Comparison of ENCODE assay signal across 34 cellular contexts in genomic region chr7:105477908-105478307, GRCh38. TPM values are rescaled to one million over a fixed set of nuclear protein-coding genes. Genes with fewer than 3 reads are reported as not detected.
DNase-seq lines count a peak whose midpoint lies in the region; ATAC-seq, FAIRE-seq and TF ChIP-seq lines count a peak whose summit lies in the region.
"Had no signal": no experiment of that assay in that cellular context is flagged by ENCODE, and none has a peak within 500 bp of the region (broad histone marks: within the 10 kb centered on the region; RNA-seq: fewer than 3 reads in every experiment).

No MANE protein-coding gene starts in this region.

- DNase-seq in WTC11 (ENCODE audit: low spot score): no peak
- DNase-seq in K562 (ENCODE audit: extremely low read depth in 1 of 4, low spot score in 3 of 4): no peak
- no peak for DNase-seq in CD8-positive, alpha-beta memory T cell
- DNase-seq in activated T-cell treated with anti-CD3 and anti-CD28 coated beads for 4 hours: no peak
- DNase-seq in medulla oblongata (ENCODE audit: extremely low spot score): no peak
- DNase-seq: 8988T; ACHN; AML-193; BE2C; C1 segment of cervical spinal cord; Caco-2; Calu3; CD4-positive, alpha-beta memory T cell; CD4-positive, alpha-beta T cell; CD4-positive, CD25-positive, alpha-beta regulatory T cell; CD8-positive, alpha-beta T cell; COR-L47; DMS 273 treated with DMSO at 0.1 percent for 48 hours; DMS153; DMS53; DMS79; DMS79 treated with DMSO at 0.1 percent for 48 hours; DND-41; EL had no signal

- H2AFZ ChIP-seq in K562 (ENCODE audit: low read depth, low read length): no peak overlapping the region

- peaks cover 63% of the 10 kb centered on the region for H3K36me3 Mint-ChIP-seq in WTC11
- H3K36me3 Mint-ChIP-seq in CD8-positive, alpha-beta memory T cell: peaks cover 3 to 17% (median 8%) of the 10 kb centered on the region in 3 donors

- H3K27ac Mint-ChIP-seq in WTC11: no peak overlapping the region
- no peak overlapping the region for H3K27ac Mint-ChIP-seq in CD8-positive, alpha-beta memory T cell
- H3K27ac Mint-ChIP-seq: B cell; CD14-positive monocyte; CD4-positive, alpha-beta memory T cell; CD4-positive, alpha-beta T cell; CD8-positive, alpha-beta T cell had no signal

- no peak for TF ChIP-seq EP300 in K562 (IDR thresholded peaks at IDR 0.05; ENCODE audit: low read length)

- BruUV-seq in K562 (replicated peaks; lab: Mats Ljungman, UMichigan): no TSS peak

- H3K27ac ChIP-seq in HEK293 (ENCODE audit: extremely low read depth, low read depth, low read length) (no peak overlapping the region), K562 (ENCODE audit: extremely low read depth, low read depth, low read length) (no peak overlapping the region)
- no peak overlapping the region for H3K27ac ChIP-seq in CD8-positive, alpha-beta memory T cell (ENCODE audit: low read depth, low read length)
- H3K27ac ChIP-seq: 22Rv1; A549; BLaER1; BLaER1 treated with 17β-estradiol and CSF1 and Interleukin-3, amounts not matched to agents 10 nM and 100 nM; C4-2B had no signal

- peaks cover 5% of the 10 kb centered on the region for H3K9me3 Mint-ChIP-seq in WTC11
- no peaks in the 10 kb centered on the region for H3K9me3 Mint-ChIP-seq in CD8-positive, alpha-beta memory T cell
- H3K9me3 Mint-ChIP-seq: CD4-positive, alpha-beta memory T cell; CD4-positive, alpha-beta T cell; CD4-positive, CD25-positive, alpha-beta regulatory T cell; CD8-positive, alpha-beta T cell had no signal

- no peaks in the 10 kb centered on the region for H3K27me3 Mint-ChIP-seq in WTC11 (ENCODE audit: low read depth)
- H3K27me3 Mint-ChIP-seq in CD8-positive, alpha-beta memory T cell: no peaks in the 10 kb centered on the region
- H3K27me3 Mint-ChIP-seq: B cell; CD4-positive, alpha-beta memory T cell; CD4-positive, alpha-beta T cell; CD4-positive, CD25-positive, alpha-beta regulatory T cell had no signal

- H3K4me3 ChIP-seq in HEK293 (ENCODE audit: low read depth, low read length): no peak overlapping the region
- no peak overlapping the region for H3K4me3 ChIP-seq in K562
- no peak overlapping the region for H3K4me3 ChIP-seq in CD8-positive, alpha-beta memory T cell (ENCODE audit: low read length)
- H3K4me3 ChIP-seq: A549; BLaER1; BLaER1 treated with 17β-estradiol and CSF1 and Interleukin-3, amounts not matched to agents 10 nM and 100 nM had no signal

- 91% methylated on average over 2 of the region's 2 CpGs for WGBS in K562 (ENCODE audit: insufficient coverage, low coverage, missing lambda C conversion rate)

- CTCF ChIA-PET in HEK293 (lab: Yijun Ruan, JAX): no interaction called here
- CTCF ChIA-PET in WTC11 (lab: Charles Lee): no interaction called here
- CTCF ChIA-PET in K562 (lab: Yijun Ruan, JAX; ENCODE audit: low intra/inter-chr PET ratio): no interaction called here
- CTCF ChIA-PET in CD8-positive, alpha-beta memory T cell (lab: Charles Lee): no interaction called here

- TF ChIP-seq CTCF in HEK293 (tag by site-specific recombination; IDR thresholded peaks at IDR 0.05) (no peak), WTC11 (IDR thresholded peaks at IDR 0.05) (no peak), K562 (IDR thresholded peaks at IDR 0.05 in 2 of 3, conservative IDR thresholded peaks at IDR 0.05 in 1 of 3; ENCODE audit: insufficient read depth in 2 of 3, low read depth in 1 of 3, low read length in 3 of 3) (no peak; a peak in 1 of 6 replicates)

- TF ChIP-seq POLR2A in K562 (conservative IDR thresholded peaks at IDR 0.05): no peak

- no peaks in the 10 kb centered on the region for H3K27me3 ChIP-seq in K562 (ENCODE audit: control insufficient read depth in 2 of 2, insufficient read depth in 2 of 2, low read length in 2 of 2)
- no peaks in the 10 kb centered on the region for H3K27me3 ChIP-seq in CD8-positive, alpha-beta memory T cell (ENCODE audit: insufficient read depth, low read length, poor library complexity, severe bottlenecking)
- H3K27me3 ChIP-seq: BE2C; BLaER1; BLaER1 treated with 17β-estradiol and CSF1 and Interleukin-3, amounts not matched to agents 10 nM and 100 nM had no signal

- intact Hi-C loops in K562 (cut with micrococcal nuclease): no loop called here

- ATAC-seq in WTC11 (no peak), K562 (no peak)
- ATAC-seq: A549; CD8-positive, alpha-beta T cell had no signal

- no peak overlapping the region for H3K9ac ChIP-seq in K562 (ENCODE audit: insufficient read depth in 1 of 2, low read depth in 2 of 2, low read length in 2 of 2)
- H3K9ac ChIP-seq: BLaER1; BLaER1 treated with 17β-estradiol and CSF1 and Interleukin-3, amounts not matched to agents 10 nM and 100 nM had no signal

- H3K4me1 ChIP-seq in HEK293 (ENCODE audit: control insufficient read depth, insufficient read depth, low read length) (no peaks in the 10 kb centered on the region), K562 (replicated peaks in 1 of 2; ENCODE audit: control insufficient read depth in 2 of 2, insufficient read depth in 2 of 2, low read length in 2 of 2) (no peaks in the 10 kb centered on the region)
- H3K4me1 ChIP-seq in CD8-positive, alpha-beta memory T cell (ENCODE audit: insufficient read depth, low read length): no peaks in the 10 kb centered on the region
- H3K4me1 ChIP-seq: A549; BE2C; BLaER1; BLaER1 treated with 17β-estradiol and CSF1 and Interleukin-3, amounts not matched to agents 10 nM and 100 nM; Caco-2 had no signal

- H3K9me1 ChIP-seq in K562 (ENCODE audit: control insufficient read depth, insufficient read depth, low read length): no peaks in the 10 kb centered on the region

- no peaks in the 10 kb centered on the region for H3K9me3 ChIP-seq in HEK293 (ENCODE audit: control insufficient read depth, insufficient read depth, low read depth, low read length)
- no peaks in the 10 kb centered on the region for H3K9me3 ChIP-seq in K562 (replicated peaks; ENCODE audit: control insufficient read depth, insufficient read depth, low read depth, low read length)
- H3K9me3 ChIP-seq in CD8-positive, alpha-beta memory T cell (ENCODE audit: low read length): no peaks in the 10 kb centered on the region
- H3K9me3 ChIP-seq: A549; BE2C; BLaER1; BLaER1 treated with 17β-estradiol and CSF1 and Interleukin-3, amounts not matched to agents 10 nM and 100 nM; Caco-2 had no signal

- no peak for TF ChIP-seq RAD21 in K562 (CRISPR knock-in tag; conservative IDR thresholded peaks at IDR 0.05 in 1 of 2, IDR thresholded peaks at IDR 0.05 in 1 of 2)

- H3K36me3 ChIP-seq in HEK293 (ENCODE audit: control insufficient read depth in 2 of 2, insufficient read depth in 1 of 2, low read length in 2 of 2): peaks cover 19 to 23% of the 10 kb centered on the region in 2 experiments
- peaks cover 73% of the 10 kb centered on the region for H3K36me3 ChIP-seq in K562 (ENCODE audit: control insufficient read depth, insufficient read depth, low read length)
- no peaks in the 10 kb centered on the region for H3K36me3 ChIP-seq in CD8-positive, alpha-beta memory T cell (ENCODE audit: insufficient read depth, low read length)

- H3K4me2 ChIP-seq in K562 (ENCODE audit: insufficient read depth, low read length): no peak overlapping the region
- H3K4me2 ChIP-seq: A549; BLaER1; BLaER1 treated with 17β-estradiol and CSF1 and Interleukin-3, amounts not matched to agents 10 nM and 100 nM had no signal

- POLR2A ChIA-PET in HEK293 (lab: Yijun Ruan, JAX) (no interaction called here), WTC11 (lab: Charles Lee) (no interaction called here), K562 (lab: Yijun Ruan, JAX) (interaction anchor here (1.0 kb wide), 1 partner anchor 10 kb away, joined by 3 read pairs; no protein-coding TSS in a partner anchor)
- POLR2A ChIA-PET in CD8-positive, alpha-beta memory T cell (lab: Charles Lee): no interaction called here

- FAIRE-seq in K562 (lab: Jason Lieb, UNC): no peak
- FAIRE-seq: A204.1, A549, D721Med had no signal

- H3K4me3 Mint-ChIP-seq in WTC11: no peak overlapping the region
- no peak overlapping the region for H3K4me3 Mint-ChIP-seq in CD8-positive, alpha-beta memory T cell
- H3K4me3 Mint-ChIP-seq: B cell; CD14-positive monocyte; CD4-positive, alpha-beta memory T cell; CD4-positive, alpha-beta T cell; CD4-positive, CD25-positive, alpha-beta regulatory T cell; CD8-positive, alpha-beta T cell had no signal

- H4K20me1 ChIP-seq in K562 (replicated peaks; ENCODE audit: control insufficient read depth, insufficient read depth, low read length): no peaks in the 10 kb centered on the region
- H4K20me1 ChIP-seq: BLaER1 had no signal

- in situ Hi-C loops in K562 (cut with MboI): no loop called here

- no peaks in the 10 kb centered on the region for H3K79me2 ChIP-seq in K562 (ENCODE audit: control insufficient read depth, insufficient read depth, low read length)

- H3K4me1 Mint-ChIP-seq in WTC11: no peaks in the 10 kb centered on the region
- peaks cover 0 to 13% (median 8%) of the 10 kb centered on the region in 3 donors for H3K4me1 Mint-ChIP-seq in CD8-positive, alpha-beta memory T cell
- H3K4me1 Mint-ChIP-seq: B cell, CD14-positive monocyte had no signal

RNA-seq across cellular contexts. Expression of gene PUS7, which starts 44.2 kb away (rescaled TPM):
- total RNA-seq in WTC11 (2021) (42.6 to 47.2 TPM (median 45.0 TPM) in 3 replicates), K562 (2014; rRNA removed) (62.0 and 63.4 TPM in 2 replicates), K562 (2014; rRNA removed; fragmentation: Illumina TruSeq; extraction: Trizol) (92.9 and 102 TPM in 2 replicates), K562 (2015; rRNA removed; fragmentation: Illumina TruSeq; extraction: Trizol) (85.5 and 95.6 TPM in 2 replicates), K562 (2021) (64.4 and 64.9 TPM in 2 replicates)
- 50.2 and 144 TPM in 2 replicates for total RNA-seq in K562 (2011; cell fraction: chromatin; rRNA removed; ENCODE audit: low replicate concordance)
- total RNA-seq in K562 (2011; cell fraction: nucleolus; rRNA removed): 23.0 and 30.7 TPM in 2 replicates
- 50.8 and 52.5 TPM in 2 replicates for total RNA-seq in K562 (2011; cell fraction: nucleoplasm; rRNA removed)
- polyA plus RNA-seq in K562 (2011; rRNA removed) (31.2 and 53.8 TPM in 2 replicates), K562 (2014; fragmentation: Illumina TruSeq; extraction: Trizol) (61.0 and 77.6 TPM in 2 replicates), K562 (2014; fragmentation: Nextera tagmentation; extraction: Ambion mirVana) (10 to 100 TPM; 15.1 to 17.1 TPM), K562 (2014; rRNA removed) (60.7 and 63.2 TPM in 2 replicates)
- 13.9 and 14.8 TPM in 2 replicates for polyA plus RNA-seq in K562 (2011; cell fraction: cytosol; rRNA removed)
- 19.9 and 27.3 TPM in 2 replicates for polyA plus RNA-seq in K562 (2011; cell fraction: nucleus; rRNA removed)
- polyA plus RNA-seq in K562 (2012): 19.0 and 31.0 TPM in 2 replicates
- polyA minus RNA-seq in K562 (2011; rRNA and poly(A)+ RNA removed): 67.5 and 76.6 TPM in 2 replicates
- polyA minus RNA-seq in K562 (2011; cell fraction: cytosol; rRNA and poly(A)+ RNA removed): 16.7 and 30.6 TPM in 2 replicates
- 17.5 and 22.9 TPM in 2 replicates for polyA minus RNA-seq in K562 (2011; cell fraction: nucleus; rRNA and poly(A)+ RNA removed)
- total RNA-seq in CD8-positive, alpha-beta memory T cell: 10 to 100 TPM; 30.4 to 31.6 TPM
- 5.2 TPM for polyA plus RNA-seq in CD8-positive, alpha-beta memory T cell

RNA-seq across cellular contexts. Expression of gene RINT1, which starts 54.1 kb away (rescaled TPM):
- total RNA-seq in WTC11 (2021) (20.3 to 26.6 TPM (median 23.1 TPM) in 3 replicates), K562 (2014; rRNA removed) (27.4 and 29.5 TPM in 2 replicates), K562 (2014; rRNA removed; fragmentation: Illumina TruSeq; extraction: Trizol) (24.8 and 27.8 TPM in 2 replicates), K562 (2015; rRNA removed; fragmentation: Illumina TruSeq; extraction: Trizol) (22.7 and 22.9 TPM in 2 replicates), K562 (2021) (51.0 and 52.1 TPM in 2 replicates)
- total RNA-seq in K562 (2011; cell fraction: chromatin; rRNA removed; ENCODE audit: low replicate concordance): 105 and 215 TPM in 2 replicates
- total RNA-seq in K562 (2011; cell fraction: nucleolus; rRNA removed): 59.2 and 60.8 TPM in 2 replicates
- 72.0 and 74.5 TPM in 2 replicates for total RNA-seq in K562 (2011; cell fraction: nucleoplasm; rRNA removed)
- polyA plus RNA-seq in K562 (2011; rRNA removed) (56.1 and 74.3 TPM in 2 replicates), K562 (2014; fragmentation: Illumina TruSeq; extraction: Trizol) (39.6 and 45.5 TPM in 2 replicates), K562 (2014; fragmentation: Nextera tagmentation; extraction: Ambion mirVana) (10 to 100 TPM; 21.3 to 27.4 TPM), K562 (2014; rRNA removed) (42.9 and 44.5 TPM in 2 replicates)
- 14.2 and 19.3 TPM in 2 replicates for polyA plus RNA-seq in K562 (2011; cell fraction: cytosol; rRNA removed)
- polyA plus RNA-seq in K562 (2011; cell fraction: nucleus; rRNA removed): 67.2 and 79.7 TPM in 2 replicates
- 27.7 and 28.9 TPM in 2 replicates for polyA plus RNA-seq in K562 (2012)
- polyA minus RNA-seq in K562 (2011; rRNA and poly(A)+ RNA removed): 68.0 and 99.5 TPM in 2 replicates
- polyA minus RNA-seq in K562 (2011; cell fraction: cytosol; rRNA and poly(A)+ RNA removed): 32.6 and 37.4 TPM in 2 replicates
- 28.3 and 41.3 TPM in 2 replicates for polyA minus RNA-seq in K562 (2011; cell fraction: nucleus; rRNA and poly(A)+ RNA removed)
- 10 to 100 TPM; 28.4 to 29.6 TPM for total RNA-seq in CD8-positive, alpha-beta memory T cell
- 15.1 TPM for polyA plus RNA-seq in CD8-positive, alpha-beta memory T cell

Comparison
In these comparisons a context has a peak if more than half of its experiments do, and no peak if none do; other contexts are left out.
1. Of the 44 proteins assayed by ChIP-seq in both K562 and HEK293: peak only in K562: ZNF24; only in HEK293: ZNF121; in both: ZNF146; in neither: 41.